1 cellular context compared by ENCODE assay signal in genomic region chr19:15825753-15826152, GRCh38.
TF ChIP-seq lines count a peak whose summit lies in the region.

No MANE protein-coding gene starts in this region.

TF ChIP-seq in K562, 482 proteins besides CTCF, POLR2A, EP300 and RAD21 (continued from another document and continues in another):
- TF ChIP-seq, protein P1, sequence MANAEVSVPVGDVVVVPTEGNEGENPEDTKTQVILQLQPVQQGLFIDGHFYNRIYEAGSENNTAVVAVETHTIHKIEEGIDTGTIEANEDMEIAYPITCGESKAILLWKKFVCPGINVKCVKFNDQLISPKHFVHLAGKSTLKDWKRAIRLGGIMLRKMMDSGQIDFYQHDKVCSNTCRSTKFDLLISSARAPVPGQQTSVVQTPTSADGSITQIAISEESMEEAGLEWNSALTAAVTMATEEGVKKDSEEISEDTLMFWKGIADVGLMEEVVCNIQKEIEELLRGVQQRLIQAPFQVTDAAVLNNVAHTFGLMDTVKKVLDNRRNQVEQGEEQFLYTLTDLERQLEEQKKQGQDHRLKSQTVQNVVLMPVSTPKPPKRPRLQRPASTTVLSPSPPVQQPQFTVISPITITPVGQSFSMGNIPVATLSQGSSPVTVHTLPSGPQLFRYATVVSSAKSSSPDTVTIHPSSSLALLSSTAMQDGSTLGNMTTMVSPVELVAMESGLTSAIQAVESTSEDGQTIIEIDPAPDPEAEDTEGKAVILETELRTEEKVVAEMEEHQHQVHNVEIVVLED (CRISPR knock-in tag; IDR thresholded peaks at IDR 0.05) = peak; percentile 33; the same call in 1 of the 2 replicates
- TF ChIP-seq ZNF589 (CRISPR knock-in tag; IDR thresholded peaks at IDR 0.05; ENCODE audit: low read depth) = peak; percentile 52; the same call in 1 of the 2 replicates
- TF ChIP-seq TEAD2 (tag; IDR thresholded peaks at IDR 0.05) = peak; percentile 79
- no peak for TF ChIP-seq ZNF436 (CRISPR knock-in tag; IDR thresholded peaks at IDR 0.05)
- no peak for TF ChIP-seq ZNF695 (CRISPR knock-in tag; IDR thresholded peaks at IDR 0.05)
- no peak for TF ChIP-seq JUND (IDR thresholded peaks at IDR 0.05; ENCODE audit: borderline replicate concordance, low read depth, low read length)
- 0 out of 3 replicates have a peak, but pooled peaks have one; percentile 17 for TF ChIP-seq JUND (tag; IDR thresholded peaks at IDR 0.05; ENCODE audit: borderline replicate concordance, low read depth, low read length)
- no peak for TF ChIP-seq CREM (IDR thresholded peaks at IDR 0.05; ENCODE audit: low read depth)
- no peak for TF ChIP-seq BCOR (IDR thresholded peaks at IDR 0.05)
- no peak for TF ChIP-seq RHOXF2B (CRISPR knock-in tag; conservative IDR thresholded peaks at IDR 0.05)
- TF ChIP-seq ZNF449 (CRISPR knock-in tag; IDR thresholded peaks at IDR 0.05) = peak; percentile 85; the same call in 1 of the 2 replicates
- 0 out of 2 replicates have a peak, but pooled peaks have one; percentile 50 for TF ChIP-seq E2F3 (CRISPR knock-in tag; IDR thresholded peaks at IDR 0.05)
- peak; percentile 93 for TF ChIP-seq KLF6 (CRISPR knock-in tag; IDR thresholded peaks at IDR 0.05; ENCODE audit: borderline replicate concordance)
- TF ChIP-seq ZNF311 (CRISPR knock-in tag; IDR thresholded peaks at IDR 0.05) = peak; percentile 95
- 0 out of 4 replicates have a peak, but pooled peaks of 1 of the 2 experiments have one; percentile 54 for TF ChIP-seq SRF (CRISPR knock-in tag; IDR thresholded peaks at IDR 0.05)
- no peak for TF ChIP-seq MYC (IDR thresholded peaks at IDR 0.05; ENCODE audit: low read depth, low read length)
- TF ChIP-seq MYC (CRISPR knock-in tag; IDR thresholded peaks at IDR 0.05; ENCODE audit: borderline replicate concordance, low read depth) = 0 out of 2 replicates have a peak, but pooled peaks have one; percentile 48
- peak; percentile 73; the same call in 1 of the 2 replicates for TF ChIP-seq ZNF395 (CRISPR knock-in tag; IDR thresholded peaks at IDR 0.05)
- TF ChIP-seq PTRF (tag; IDR thresholded peaks at IDR 0.05) = peak; percentile 95
- TF ChIP-seq HIVEP1 (CRISPR knock-in tag; IDR thresholded peaks at IDR 0.05) = 0 out of 2 replicates have a peak, but pooled peaks have one; percentile 44
- peak; percentile 95 for TF ChIP-seq PTTG1 (tag; IDR thresholded peaks at IDR 0.05; ENCODE audit: low read depth)
- TF ChIP-seq ZBTB17 (CRISPR knock-in tag; IDR thresholded peaks at IDR 0.05) = 0 out of 2 replicates have a peak, but pooled peaks have one; percentile 48
- TF ChIP-seq ZNF778 (CRISPR knock-in tag; IDR thresholded peaks at IDR 0.05) = no peak
- TF ChIP-seq RBFOX2 (IDR thresholded peaks at IDR 0.05; ENCODE audit: low read depth, low read length) = no peak
- TF ChIP-seq TEAD1 (CRISPR knock-in tag; IDR thresholded peaks at IDR 0.05) = peak in 1 of 2 experiments; percentile 90; a peak in 2 of 4 replicates
- TF ChIP-seq ZNF707 (CRISPR knock-in tag; conservative IDR thresholded peaks at IDR 0.05) = peak; percentile 70
- TF ChIP-seq, protein P2, sequence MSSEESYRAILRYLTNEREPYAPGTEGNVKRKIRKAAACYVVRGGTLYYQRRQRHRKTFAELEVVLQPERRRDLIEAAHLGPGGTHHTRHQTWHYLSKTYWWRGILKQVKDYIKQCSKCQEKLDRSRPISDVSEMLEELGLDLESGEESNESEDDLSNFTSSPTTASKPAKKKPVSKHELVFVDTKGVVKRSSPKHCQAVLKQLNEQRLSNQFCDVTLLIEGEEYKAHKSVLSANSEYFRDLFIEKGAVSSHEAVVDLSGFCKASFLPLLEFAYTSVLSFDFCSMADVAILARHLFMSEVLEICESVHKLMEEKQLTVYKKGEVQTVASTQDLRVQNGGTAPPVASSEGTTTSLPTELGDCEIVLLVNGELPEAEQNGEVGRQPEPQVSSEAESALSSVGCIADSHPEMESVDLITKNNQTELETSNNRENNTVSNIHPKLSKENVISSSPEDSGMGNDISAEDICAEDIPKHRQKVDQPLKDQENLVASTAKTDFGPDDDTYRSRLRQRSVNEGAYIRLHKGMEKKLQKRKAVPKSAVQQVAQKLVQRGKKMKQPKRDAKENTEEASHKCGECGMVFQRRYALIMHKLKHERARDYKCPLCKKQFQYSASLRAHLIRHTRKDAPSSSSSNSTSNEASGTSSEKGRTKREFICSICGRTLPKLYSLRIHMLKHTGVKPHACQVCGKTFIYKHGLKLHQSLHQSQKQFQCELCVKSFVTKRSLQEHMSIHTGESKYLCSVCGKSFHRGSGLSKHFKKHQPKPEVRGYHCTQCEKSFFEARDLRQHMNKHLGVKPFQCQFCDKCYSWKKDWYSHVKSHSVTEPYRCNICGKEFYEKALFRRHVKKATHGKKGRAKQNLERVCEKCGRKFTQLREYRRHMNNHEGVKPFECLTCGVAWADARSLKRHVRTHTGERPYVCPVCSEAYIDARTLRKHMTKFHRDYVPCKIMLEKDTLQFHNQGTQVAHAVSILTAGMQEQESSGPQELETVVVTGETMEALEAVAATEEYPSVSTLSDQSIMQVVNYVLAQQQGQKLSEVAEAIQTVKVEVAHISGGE (CRISPR knock-in tag; IDR thresholded peaks at IDR 0.05) = 0 out of 6 replicates have a peak, but pooled peaks of 1 of the 3 experiments have one; percentile 36
- peak; percentile 74; the same call in 1 of the 2 replicates for TF ChIP-seq BACH1 (tag; IDR thresholded peaks at IDR 0.05)
- TF ChIP-seq NFATC3 (IDR thresholded peaks at IDR 0.05) = no peak
- TF ChIP-seq JUN (IDR thresholded peaks at IDR 0.05; ENCODE audit: borderline replicate concordance, low read depth, low read length) = no peak
- no peak for TF ChIP-seq JUN (CRISPR knock-in tag; IDR thresholded peaks at IDR 0.05; ENCODE audit: borderline replicate concordance)
- TF ChIP-seq FOXP1 (CRISPR knock-in tag; IDR thresholded peaks at IDR 0.05) = no peak
- no peak for TF ChIP-seq COPS2 (conservative IDR thresholded peaks at IDR 0.05)
- TF ChIP-seq MAFF (IDR thresholded peaks at IDR 0.05; ENCODE audit: low read length) = no peak
- no peak for TF ChIP-seq ZNF511 (CRISPR knock-in tag; IDR thresholded peaks at IDR 0.05)
- TF ChIP-seq MAFG (tag; conservative IDR thresholded peaks at IDR 0.05) = 0 out of 2 replicates have a peak, but pooled peaks have one; percentile 7
- no peak for TF ChIP-seq ARID4B (CRISPR knock-in tag; IDR thresholded peaks at IDR 0.05)
- TF ChIP-seq NONO (IDR thresholded peaks at IDR 0.05; ENCODE audit: low read depth in 2 of 2, low read length in 1 of 2) = no peak
- no peak for TF ChIP-seq ZNF551 (CRISPR knock-in tag; IDR thresholded peaks at IDR 0.05)
- TF ChIP-seq IRF9 (tag; IDR thresholded peaks at IDR 0.05) = peak; percentile 81
- TF ChIP-seq ERF (CRISPR knock-in tag; IDR thresholded peaks at IDR 0.05) = 0 out of 2 replicates have a peak, but pooled peaks have one; percentile 37
- TF ChIP-seq ZKSCAN8 (CRISPR knock-in tag; IDR thresholded peaks at IDR 0.05) = 0 out of 2 replicates have a peak, but pooled peaks have one; percentile 56
- TF ChIP-seq ZBED1 (IDR thresholded peaks at IDR 0.05) = no peak
- 0 out of 2 replicates have a peak, but pooled peaks have one; percentile 42 for TF ChIP-seq HOMEZ (CRISPR knock-in tag; IDR thresholded peaks at IDR 0.05)
- TF ChIP-seq, protein P3, sequence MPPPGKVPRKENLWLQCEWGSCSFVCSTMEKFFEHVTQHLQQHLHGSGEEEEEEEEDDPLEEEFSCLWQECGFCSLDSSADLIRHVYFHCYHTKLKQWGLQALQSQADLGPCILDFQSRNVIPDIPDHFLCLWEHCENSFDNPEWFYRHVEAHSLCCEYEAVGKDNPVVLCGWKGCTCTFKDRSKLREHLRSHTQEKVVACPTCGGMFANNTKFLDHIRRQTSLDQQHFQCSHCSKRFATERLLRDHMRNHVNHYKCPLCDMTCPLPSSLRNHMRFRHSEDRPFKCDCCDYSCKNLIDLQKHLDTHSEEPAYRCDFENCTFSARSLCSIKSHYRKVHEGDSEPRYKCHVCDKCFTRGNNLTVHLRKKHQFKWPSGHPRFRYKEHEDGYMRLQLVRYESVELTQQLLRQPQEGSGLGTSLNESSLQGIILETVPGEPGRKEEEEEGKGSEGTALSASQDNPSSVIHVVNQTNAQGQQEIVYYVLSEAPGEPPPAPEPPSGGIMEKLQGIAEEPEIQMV (tag; conservative IDR thresholded peaks at IDR 0.05; ENCODE audit: low read depth) = peak; percentile 81
- peak; percentile 68 for TF ChIP-seq TAF7 (tag; IDR thresholded peaks at IDR 0.05)
- 0 out of 2 replicates have a peak, but pooled peaks have one; percentile 38 for TF ChIP-seq KLF13 (tag; IDR thresholded peaks at IDR 0.05; ENCODE audit: borderline replicate concordance, low read depth)
- no peak for TF ChIP-seq ARID1B (IDR thresholded peaks at IDR 0.05)
- TF ChIP-seq ZNF253 (CRISPR knock-in tag; conservative IDR thresholded peaks at IDR 0.05) = no peak
- TF ChIP-seq HSF4 (CRISPR knock-in tag; IDR thresholded peaks at IDR 0.05; ENCODE audit: borderline replicate concordance) = peak; percentile 67; the same call in 1 of the 2 replicates
- peak; percentile 94 for TF ChIP-seq DDX20 (tag; IDR thresholded peaks at IDR 0.05; ENCODE audit: low read depth)
- peak; percentile 88 for TF ChIP-seq MEF2D (tag; conservative IDR thresholded peaks at IDR 0.05; ENCODE audit: low read depth)
